In the genomic region with DNA sequence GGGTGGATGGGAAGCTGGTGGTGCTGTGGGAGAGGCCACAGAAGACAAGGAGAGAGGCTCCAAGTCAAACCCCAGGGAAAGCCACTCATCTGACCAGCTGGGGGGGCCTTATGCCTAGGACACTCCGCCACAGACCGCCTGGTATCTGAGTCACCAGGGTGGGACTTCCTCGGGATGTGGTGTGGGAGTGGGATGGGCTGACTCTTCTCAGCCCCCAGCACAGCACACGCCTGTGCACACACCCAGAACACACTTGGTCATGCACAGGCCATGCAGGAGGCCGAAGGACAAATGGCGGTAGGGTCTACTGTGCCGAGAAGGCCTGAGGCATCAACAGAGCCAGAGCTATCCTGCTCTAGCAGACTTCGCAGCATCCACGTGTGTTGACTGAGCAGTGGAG, we compare ENCODE assay signal across 24 cellular contexts.
"Had no signal": no experiment of that assay in that cellular context is flagged by ENCODE, and none has a peak within 500 bp of the region (broad histone marks: within the 10 kb centered on the region; RNA-seq: fewer than 3 reads in every experiment).

No MANE protein-coding gene starts in this region.

- ATAC-seq: esophagus mucosa; naive thymus-derived CD4-positive, alpha-beta T cell had no signal

- H2AFZ ChIP-seq: neural progenitor cell had no signal

- H3K9ac ChIP-seq: neural progenitor cell had no signal

- H3K4me2 ChIP-seq: neural progenitor cell had no signal

- H3K27ac Mint-ChIP-seq: activated naive CD8-positive, alpha-beta T cell; brain; dendritic cell treated with granulocyte-macrophage colony-stimulating factor and Interleukin-4, amounts not matched to agents 40 ng/mL and 50 ng/mL, for 4 days; endodermal cell; immature natural killer cell; mesothelial cell of epicardium; naive thymus-derived CD4-positive, alpha-beta T cell; neural progenitor cell; stimulated activated naive CD8-positive, alpha-beta T cell treated with anti-CD3 and anti-CD28 coated beads, Interleukin-15, Interleukin-2, amounts not matched to agents 100 ng/mL and 50 ng/mL, for 24 hours; type B pancreatic cell had no signal

- H3K36me3 Mint-ChIP-seq: activated naive CD8-positive, alpha-beta T cell; brain; immature natural killer cell; mesothelial cell of epicardium; naive thymus-derived CD4-positive, alpha-beta T cell; neural progenitor cell; type B pancreatic cell had no signal

- DNase-seq: activated CD4-positive, alpha-beta T cell treated with anti-CD3 and anti-CD28 coated beads for 4 hours; activated CD4-positive, alpha-beta T cell treated with anti-CD3 and anti-CD28 coated beads, Interleukin-2, amount 50 U/mL, for 4 hours; activated effector memory CD4-positive, alpha-beta T cell treated with Interleukin-2 at 50 U/mL for 16 hours; activated naive CD4-positive, alpha-beta T cell treated with Interleukin-2 at 50 U/mL for 16 hours; anterior cingulate cortex; central memory CD4-positive, alpha-beta T cell; endodermal cell; foreskin fibroblast; head of caudate nucleus; hypothalamus; immature natural killer cell; naive thymus-derived CD4-positive, alpha-beta T cell; right cardiac atrium; stimulated activated CD4-positive, alpha-beta T cell treated with anti-CD3 and anti-CD28 coated beads, Interleukin-2, amount 100 ng/mL, for 48 hours; substantia nigra had no signal

- H3K27me3 Mint-ChIP-seq: activated naive CD8-positive, alpha-beta T cell; dendritic cell treated with granulocyte-macrophage colony-stimulating factor and Interleukin-4, amounts not matched to agents 40 ng/mL and 50 ng/mL, for 4 days; stimulated activated naive CD8-positive, alpha-beta T cell treated with anti-CD3 and anti-CD28 coated beads, Interleukin-15, Interleukin-2, amounts not matched to agents 100 ng/mL and 50 ng/mL, for 24 hours had no signal

- H3K4me3 Mint-ChIP-seq: activated naive CD8-positive, alpha-beta T cell; brain; dendritic cell treated with granulocyte-macrophage colony-stimulating factor and Interleukin-4, amounts not matched to agents 40 ng/mL and 50 ng/mL, for 4 days; endodermal cell; immature natural killer cell; mesothelial cell of epicardium; naive thymus-derived CD4-positive, alpha-beta T cell; neural progenitor cell; stimulated activated naive CD8-positive, alpha-beta T cell treated with anti-CD3 and anti-CD28 coated beads, Interleukin-15, Interleukin-2, amounts not matched to agents 100 ng/mL and 50 ng/mL, for 24 hours; type B pancreatic cell had no signal

- H3K36me3 ChIP-seq: neural progenitor cell had no signal

- H3K4me1 Mint-ChIP-seq: immature natural killer cell; mesothelial cell of epicardium; naive thymus-derived CD4-positive, alpha-beta T cell had no signal

- H3K4me3 ChIP-seq: lung, neural progenitor cell had no signal

- H3K9me3 Mint-ChIP-seq: dendritic cell treated with granulocyte-macrophage colony-stimulating factor and Interleukin-4, amounts not matched to agents 40 ng/mL and 50 ng/mL, for 4 days; endodermal cell; immature natural killer cell; mesothelial cell of epicardium; neural progenitor cell; stimulated activated naive CD8-positive, alpha-beta T cell treated with anti-CD3 and anti-CD28 coated beads, Interleukin-15, Interleukin-2, amounts not matched to agents 100 ng/mL and 50 ng/mL, for 24 hours; type B pancreatic cell had no signal

- H3K4me1 ChIP-seq: neural progenitor cell had no signal

- H3K27ac ChIP-seq: neural progenitor cell had no signal
